15 cellular contexts compared by ENCODE assay signal in the genomic region with DNA sequence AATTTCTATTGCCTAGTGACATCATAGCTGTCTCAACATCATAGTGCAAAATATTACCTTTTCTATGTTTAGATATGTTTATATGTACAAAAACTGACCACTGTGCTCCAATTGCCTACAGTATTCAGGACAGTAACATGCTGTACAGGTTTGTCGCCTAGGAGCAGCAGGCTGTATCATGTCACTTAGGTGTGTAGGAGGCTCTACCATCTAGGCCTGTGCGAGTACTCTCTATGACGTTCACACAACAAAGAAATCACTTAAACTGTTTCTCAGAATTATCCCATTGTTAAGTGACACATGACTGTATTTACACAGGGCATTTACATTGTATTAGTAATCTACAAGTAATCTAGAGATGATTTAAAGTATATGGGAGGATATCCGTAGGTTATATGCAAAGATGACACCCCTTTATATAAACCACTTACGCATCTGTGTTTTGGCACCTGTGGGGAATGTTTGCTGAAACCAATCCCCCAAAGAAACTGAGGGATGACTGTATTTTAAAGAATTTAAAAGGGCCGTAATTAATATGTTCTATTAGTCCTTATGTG. TPM values are rescaled to one million over a fixed set of nuclear protein-coding genes. Genes with fewer than 3 reads are reported as not detected.
DNase-seq lines count a peak whose midpoint lies in the region; ATAC-seq, FAIRE-seq and TF ChIP-seq lines count a peak whose summit lies in the region.
"Had no signal": no experiment of that assay in that cellular context is flagged by ENCODE, and none has a peak within 500 bp of the region (broad histone marks: within the 10 kb centered on the region; RNA-seq: fewer than 3 reads in every experiment).

No MANE protein-coding gene starts in this region.

- H3K9me2 ChIP-seq in PC-3 (replicated peaks; ENCODE audit: low read length), result no peaks in the 10 kb centered on the region

- CTCF ChIA-PET in PC-3 (lab: Charles Lee), result interaction anchor here (0.7 kb wide), 1 partner anchor 90 kb away, joined by 5 read pairs; no protein-coding TSS in a partner anchor

- H3K4me1 Mint-ChIP-seq in activated T-cell treated with anti-CD3 and anti-CD28 coated beads, Interleukin-2, amount 50 U/mL, for 72 hours (ENCODE audit: low read depth), result peaks cover 66% of the 10 kb centered on the region

- no peaks in the 10 kb centered on the region for H3K27me3 Mint-ChIP-seq in activated T-cell treated with anti-CD3 and anti-CD28 coated beads, Interleukin-2, amount 50 U/mL, for 72 hours (ENCODE audit: low read depth)

- H3K4me3 Mint-ChIP-seq in activated T-cell treated with anti-CD3 and anti-CD28 coated beads, Interleukin-2, amount 50 U/mL, for 72 hours, result no peak overlapping the region
- H3K4me3 Mint-ChIP-seq: CD8-positive, alpha-beta memory T cell; HFFc6 had no signal

- H3K4me3 ChIP-seq in PC-3 (ENCODE audit: low read length) (no peak overlapping the region), bronchial epithelial cell (ENCODE audit: low read depth, low read length) (no peak overlapping the region), keratinocyte (ENCODE audit: control insufficient read depth in 2 of 3, extremely low read depth in 1 of 3, insufficient read depth in 2 of 3, low read depth in 1 of 3, low read length in 3 of 3) (no peak overlapping the region)

- H3K79me2 ChIP-seq in PC-3 (ENCODE audit: low read length) (no peaks in the 10 kb centered on the region), keratinocyte (ENCODE audit: control insufficient read depth, insufficient read depth, low read length) (no peaks in the 10 kb centered on the region)

- dilution Hi-C loops in keratinocyte (cut with MboI; ENCODE audit: extremely low pct_ligation_motif_present, low sequenced_read_pairs), result loop anchor here (25.0 kb wide), 1 partner anchor 146 kb away; no protein-coding TSS in a partner anchor

- POLR2A ChIA-PET in PC-3 (lab: Charles Lee; ENCODE audit: unreplicated experiment), result interaction anchor here (0.6 to 0.7 kb wide), 3 partner anchors 10 to 13 kb away, joined by 3 to 10 read pairs (median 4); no protein-coding TSS in a partner anchor

- H2AFZ ChIP-seq in PC-3 (ENCODE audit: low read length) (no peak overlapping the region), keratinocyte (ENCODE audit: control insufficient read depth, low read length) (no peak overlapping the region)

- H3K36me3 ChIP-seq in PC-3 (ENCODE audit: low read depth, low read length) (no peaks in the 10 kb centered on the region), bronchial epithelial cell (ENCODE audit: control insufficient read depth, insufficient read depth, low read length) (no peaks in the 10 kb centered on the region), keratinocyte (ENCODE audit: control insufficient read depth in 2 of 2, extremely low read depth in 1 of 2, insufficient read depth in 2 of 2, low read length in 2 of 2) (no peaks in the 10 kb centered on the region)

- H3K9me3 Mint-ChIP-seq in activated T-cell treated with anti-CD3 and anti-CD28 coated beads, Interleukin-2, amount 50 U/mL, for 72 hours, result peaks cover 2 to 3% of the 10 kb centered on the region in 2 donors
- H3K9me3 Mint-ChIP-seq: HFFc6 had no signal

- no peak for FAIRE-seq in bronchial epithelial cell (lab: Jason Lieb, UNC)
- no peak for FAIRE-seq in keratinocyte (lab: Jason Lieb, UNC)

- H4K20me1 ChIP-seq in PC-3 (ENCODE audit: low read length), result no peaks in the 10 kb centered on the region
- H4K20me1 ChIP-seq in keratinocyte (ENCODE audit: control insufficient read depth, extremely low read depth, insufficient read depth, low read length), result no peaks in the 10 kb centered on the region

- no peaks in the 10 kb centered on the region for H3K9me1 ChIP-seq in keratinocyte (ENCODE audit: control insufficient read depth, extremely low read depth, insufficient read depth, low read length)

- intact Hi-C loops in PC-3 (cut with micrococcal nuclease), result loop anchor here (1.0 kb wide), 1 partner anchor 33 kb away; no protein-coding TSS in a partner anchor

- DNase-seq in activated T-cell treated with anti-CD3 and anti-CD28 coated beads, Interleukin-2, amount 50 U/mL, for 72 hours, result no peak
- no peak for DNase-seq in activated T-cell treated with anti-CD3 and anti-CD28 coated beads, Interleukin-2, amount 50 U/mL, for 1 hour
- DNase-seq in PC-3, result peak; percentile 87
- DNase-seq in bronchial epithelial cell (ENCODE audit: low read depth), result peak; percentile 80
- peak; percentile 49 for DNase-seq in keratinocyte (ENCODE audit: low read depth, low spot score)
- no peak for DNase-seq in NCI-H2171 treated with DMSO at 0.1 percent for 48 hours (lab: John Stamatoyannopoulos, UW)
- no peak for DNase-seq in C1 segment of cervical spinal cord (lab: John Stamatoyannopoulos, UW)
- DNase-seq: Caco-2; CD8-positive, alpha-beta memory T cell; HCEC 1CT; HFFc6 had no signal

- peak overlapping the region; percentile 62 for H3K9ac ChIP-seq in PC-3 (ENCODE audit: low read length)
- H3K9ac ChIP-seq in keratinocyte (ENCODE audit: control insufficient read depth, extremely low read depth, insufficient read depth, low read length), result no peak overlapping the region

- peaks cover 23% of the 10 kb centered on the region for H3K4me1 ChIP-seq in PC-3 (ENCODE audit: insufficient read depth, low read length)
- peaks cover 12% of the 10 kb centered on the region for H3K4me1 ChIP-seq in keratinocyte (ENCODE audit: control insufficient read depth, extremely low read depth, insufficient read depth, low read length)
- H3K4me1 ChIP-seq: Caco-2 had no signal

- H3K27me3 ChIP-seq in PC-3 (ENCODE audit: low read length), result no peaks in the 10 kb centered on the region
- no peaks in the 10 kb centered on the region for H3K27me3 ChIP-seq in bronchial epithelial cell (ENCODE audit: control insufficient read depth, insufficient read depth, low read length)
- no peaks in the 10 kb centered on the region for H3K27me3 ChIP-seq in keratinocyte (ENCODE audit: control insufficient read depth, extremely low read depth, insufficient read depth, low read length)

- H3K9me3 ChIP-seq in PC-3 (ENCODE audit: low read length) (no peaks in the 10 kb centered on the region), keratinocyte (ENCODE audit: control insufficient read depth, low read depth, low read length) (peaks cover 3% of the 10 kb centered on the region)
- H3K9me3 ChIP-seq: Caco-2 had no signal

- BruUV-seq in PC-3 (replicated peaks; lab: Mats Ljungman, UMichigan), result no TSS peak

- H3K4me2 ChIP-seq in PC-3 (ENCODE audit: low read length), result no peak overlapping the region
- no peak overlapping the region for H3K4me2 ChIP-seq in keratinocyte (ENCODE audit: control insufficient read depth, extremely low read depth, insufficient read depth, low read depth, low read length)

- ATAC-seq in activated T-cell treated with anti-CD3 and anti-CD28 coated beads, Interleukin-2, amount 50 U/mL, for 72 hours (replicated peaks in 1 of 2), result peak in 1 of 2 donors; percentile 37
- peak; percentile 86 for ATAC-seq in PC-3

- H3F3A ChIP-seq in PC-3 (ENCODE audit: low read length, unreplicated experiment), result no peaks in the 10 kb centered on the region

- H3K27ac ChIP-seq in PC-3 (ENCODE audit: low read length), result peak overlapping the region; percentile 89
- H3K27ac ChIP-seq in keratinocyte (ENCODE audit: control insufficient read depth, insufficient read depth, low read length), result peak overlapping the region; percentile 41
- H3K27ac ChIP-seq: HL-60 had no signal

- peak overlapping the region; percentile 14 for H3K27ac Mint-ChIP-seq in activated T-cell treated with anti-CD3 and anti-CD28 coated beads, Interleukin-2, amount 50 U/mL, for 72 hours
- H3K27ac Mint-ChIP-seq: CD8-positive, alpha-beta memory T cell; HFFc6 had no signal

- TF ChIP-seq CTCF in PC-3 (conservative IDR thresholded peaks at IDR 0.05; ENCODE audit: low read depth, low read length), result no peak
- no peak for TF ChIP-seq CTCF in bronchial epithelial cell (IDR thresholded peaks at IDR 0.05; ENCODE audit: insufficient read depth, low read length, severe bottlenecking)
- TF ChIP-seq CTCF in keratinocyte (optimal IDR thresholded peaks at IDR 0.05 in 1 of 3, IDR thresholded peaks at IDR 0.05 in 1 of 3, conservative IDR thresholded peaks at IDR 0.05 in 1 of 3; ENCODE audit: extremely low read depth in 1 of 3, insufficient read depth in 2 of 3, low read length in 3 of 3), result no peak

- peaks cover 7 to 14% of the 10 kb centered on the region in 2 donors for H3K36me3 Mint-ChIP-seq in activated T-cell treated with anti-CD3 and anti-CD28 coated beads, Interleukin-2, amount 50 U/mL, for 72 hours (ENCODE audit: insufficient read depth in 2 of 2)

RNA-seq across cellular contexts. Expression of a gene that starts 24.7 kb away (rescaled TPM):
- 10 to 100 TPM in 1 of 2 donors, 1 to 10 TPM in 1; 8.2 to 11.0 TPM for total RNA-seq in activated T-cell treated with anti-CD3 and anti-CD28 coated beads, Interleukin-2, amount 50 U/mL, for 72 hours
- total RNA-seq in PC-3 (2014; rRNA removed) (5.6 and 6.0 TPM in 2 replicates), bronchial epithelial cell (not detected in 2 replicates)
- polyA plus RNA-seq in keratinocyte, result 24.6 to 57.3 TPM (median 47.7 TPM) in 3 replicates
- polyA plus RNA-seq in keratinocyte (2011; ENCODE audit: low read depth), result 4.9 TPM
- polyA plus RNA-seq in keratinocyte (2011; cell fraction: cytosol; rRNA removed), result 17.5 and 22.7 TPM in 2 replicates
- 21.9 and 23.7 TPM in 2 replicates for polyA plus RNA-seq in keratinocyte (2011; cell fraction: nucleus; rRNA removed)
- polyA plus RNA-seq in keratinocyte (2012; ENCODE audit: low replicate concordance), result 14.9 and 38.8 TPM in 2 replicates
- polyA minus RNA-seq in keratinocyte, result 16.9 to 36.7 TPM (median 32.0 TPM) in 3 replicates
- polyA minus RNA-seq in keratinocyte (2011; cell fraction: cytosol; rRNA and poly(A)+ RNA removed), result 11.9 TPM
- polyA minus RNA-seq in keratinocyte (2011; cell fraction: nucleus; rRNA and poly(A)+ RNA removed), result 9.6 and 10.4 TPM in 2 replicates
- total RNA-seq: A673, Daoy had no signal
- polyA plus RNA-seq: BJ; CD8-positive, alpha-beta memory T cell had no signal

Comparison
In these comparisons a context has a peak if more than half of its experiments do, and no peak if none do; other contexts are left out.
1. DNase-seq: peak in PC-3 (single experiment), bronchial epithelial cell (single experiment) and keratinocyte (single experiment); none in activated T-cell treated with anti-CD3 and anti-CD28 coated beads, Interleukin-2, amount 50 U/mL, for 72 hours (0 of 2), activated T-cell treated with anti-CD3 and anti-CD28 coated beads, Interleukin-2, amount 50 U/mL, for 1 hour (single experiment), NCI-H2171 treated with DMSO at 0.1 percent for 48 hours (single experiment) and C1 segment of cervical spinal cord (0 of 14).